Comparison of ENCODE assay signal across 28 cellular contexts in genomic region chr22:42056757-42057511, GRCh38. TPM values are rescaled to one million over a fixed set of nuclear protein-coding genes. Genes with fewer than 3 reads are reported as not detected.
"Had no signal": no experiment of that assay in that cellular context is flagged by ENCODE, and none has a peak within 500 bp of the region (broad histone marks: within the 10 kb centered on the region; RNA-seq: fewer than 3 reads in every experiment).

No MANE protein-coding gene starts in this region.

- ATAC-seq: activated naive CD8-positive, alpha-beta T cell treated with anti-CD3 and anti-CD28 coated beads, Interleukin-2, amount 50 U/mL, for 24 hours; activated T-cell treated with anti-CD3 and anti-CD28 coated beads, Interleukin-2, amount 50 U/mL, for 4 hours had no signal

- H3K36me3 ChIP-seq: SJCRH30 had no signal

- H3K27me3 ChIP-seq: brain microvascular endothelial cell, MG63, SJCRH30 had no signal

- H3K27ac ChIP-seq: brain microvascular endothelial cell, SJCRH30, SK-N-MC had no signal

- H3K4me1 ChIP-seq: SJCRH30 had no signal

- FAIRE-seq: colon had no signal

- DNase-seq: activated B cell treated with CpG ODN at 0.5 μM for 24 hours; activated CD4-positive, alpha-beta memory T cell treated with anti-CD3 and anti-CD28 coated beads for 36 hours; activated CD4-positive, alpha-beta T cell treated with anti-CD3 and anti-CD28 coated beads for 4 hours; activated CD4-positive, alpha-beta T cell treated with anti-CD3 and anti-CD28 coated beads, Interleukin-2, amount 50 U/mL, for 1 hour; activated CD4-positive, CD25-positive, alpha-beta regulatory T cell treated with anti-CD3 and anti-CD28 coated beads, Interleukin-2, amount 50 U/mL, for 72 hours; activated CD8-positive, alpha-beta memory T cell treated with anti-CD3 and anti-CD28 coated beads, Interleukin-2, amount 50 U/mL, for 4 hours; activated effector memory CD4-positive, alpha-beta T cell treated with Interleukin-2 at 50 U/mL for 16 hours; activated naive CD4-positive, alpha-beta T cell treated with anti-CD3 and anti-CD28 coated beads, Interleukin-2, amount 10 ng/mL, durations not matched to agents 7 days and 5 days; activated naive CD8-positive, alpha-beta T cell treated with anti-CD3 and anti-CD28 coated beads, Interleukin-2, amount 50 U/mL, for 24 hours; activated T-cell treated with anti-CD3 and anti-CD28 coated beads for 4 hours; activated T-cell treated with anti-CD3 and anti-CD28 coated beads, Interleukin-2, amount 50 U/mL, for 4 hours; anterior cingulate cortex; brain microvascular endothelial cell; central memory CD4-positive, alpha-beta T cell; MG63; NCI-H1092 treated with DMSO at 0.1 percent for 48 hours; NCI-H1417 treated with DMSO at 0.1 percent for 48 hours; NCI-H187 treated with DMSO at 0.1 percent for 48 hours; NCI-H2081; NCI-H510A; NCI-H526; NCI-H748 treated with DMSO at 0.1 percent for 48 hours; NK-92 treated with Interleukin-12 subunit alpha and Interleukin-12 subunit beta, amount 100 ng/mL, for 24 hours; SHP77; SJCRH30; T1000 had no signal

- H3K4me3 ChIP-seq: MG63, SJCRH30, SK-N-MC had no signal

RNA-seq across cellular contexts. Expression of gene PHETA2, which starts 17.1 kb away (rescaled TPM):
- total RNA-seq: SJCRH30 had no signal

RNA-seq across cellular contexts. Expression of gene WBP2NL, which starts 58.3 kb away (rescaled TPM):
- total RNA-seq: SJCRH30 had no signal
